In genomic region chr1:154442006-154442740, GRCh38 we compare ENCODE assay signal across 9 cellular contexts. TPM values are rescaled to one million over a fixed set of nuclear protein-coding genes. Genes with fewer than 3 reads are reported as not detected.
DNase-seq lines count a peak whose midpoint lies in the region; ATAC-seq and TF ChIP-seq lines count a peak whose summit lies in the region.
"Had no signal": no experiment of that assay in that cellular context is flagged by ENCODE, and none has a peak within 500 bp of the region (broad histone marks: within the 10 kb centered on the region; RNA-seq: fewer than 3 reads in every experiment).

No MANE protein-coding gene starts in this region.

- H2AK5ac ChIP-seq in mesendoderm (ENCODE audit: low read length), result no peak overlapping the region

- peak overlapping the region; percentile 44 for H3K56ac ChIP-seq in mesendoderm (ENCODE audit: low read length)

- H4K8ac ChIP-seq in mesendoderm (ENCODE audit: low read depth, low read length), result no peak overlapping the region

- H3K4me1 ChIP-seq in HUES48 (ENCODE audit: control insufficient read depth, insufficient read depth, low read length) (no peaks in the 10 kb centered on the region), mesendoderm (ENCODE audit: control insufficient read depth, low read depth, low read length) (peaks cover 5% of the 10 kb centered on the region)

- H2BK120ac ChIP-seq in mesendoderm (ENCODE audit: low read depth, low read length), result no peak overlapping the region

- H3K79me1 ChIP-seq in mesendoderm (ENCODE audit: low read length), result no peaks in the 10 kb centered on the region

- no peak overlapping the region for H3K23ac ChIP-seq in mesendoderm (ENCODE audit: low read length)

- H2BK5ac ChIP-seq in mesendoderm (ENCODE audit: low read length), result no peak overlapping the region

- peak overlapping the region; percentile 4 for H3K18ac ChIP-seq in mesendoderm (ENCODE audit: low read length)

- H3K9me3 ChIP-seq in HUES48 (ENCODE audit: control insufficient read depth, insufficient read depth, low read length), result no peaks in the 10 kb centered on the region

- H3K4ac ChIP-seq in mesendoderm (ENCODE audit: low read depth, low read length), result no peak overlapping the region

- TF ChIP-seq CTCF in C4-2B (conservative IDR thresholded peaks at IDR 0.05), result no peak
- TF ChIP-seq CTCF in GM13976 (IDR thresholded peaks at IDR 0.05; ENCODE audit: borderline replicate concordance, control extremely low read depth, extremely low read depth, insufficient read depth, missing control alignments), result no peak

- H3K27me3 ChIP-seq in HUES48 (ENCODE audit: control insufficient read depth, insufficient read depth, low read length), result no peaks in the 10 kb centered on the region
- no peaks in the 10 kb centered on the region for H3K27me3 ChIP-seq in mesendoderm (ENCODE audit: insufficient read depth, low read length, poor library complexity)

- H3K36me3 ChIP-seq in HUES48 (ENCODE audit: control insufficient read depth, insufficient read depth, low read length) (no peaks in the 10 kb centered on the region), mesendoderm (ENCODE audit: control insufficient read depth, insufficient read depth, low read length) (no peaks in the 10 kb centered on the region)

- H4K5ac ChIP-seq in mesendoderm (ENCODE audit: low read length), result no peak overlapping the region

- WGBS in mesendoderm (ENCODE audit: extremely low coverage, insufficient coverage, low lambda C conversion rate), result no CpG with 5 or more reads among the region's 13 CpGs

- no peak overlapping the region for H3K4me2 ChIP-seq in mesendoderm (ENCODE audit: low read length)

- H3K79me2 ChIP-seq in mesendoderm (ENCODE audit: control insufficient read depth, insufficient read depth, low read length), result no peaks in the 10 kb centered on the region

- H2BK15ac ChIP-seq in mesendoderm (replicated peaks; ENCODE audit: low read depth), result no peak overlapping the region

- H3K4me3 ChIP-seq in HUES48 (ENCODE audit: low read depth, low read length), result no peak overlapping the region
- no peak overlapping the region for H3K4me3 ChIP-seq in mesendoderm (ENCODE audit: low read length)

- ATAC-seq in HG03565 (IDR thresholded peaks at IDR 0.05; ENCODE audit: unreplicated experiment), result no peak

- DNase-seq in T47D (ENCODE audit: low read depth in 1 of 2, low spot score in 1 of 2) (peak; percentile 37 to 59), mesendoderm (peak; percentile 73), DMS79 (lab: John Stamatoyannopoulos, UW) (no peak), GM13976 (ENCODE audit: low spot score) (no peak)
- no peak for DNase-seq in central memory CD4-positive, alpha-beta T cell
- DNase-seq: SHP77 treated with DMSO at 0.1 percent for 48 hours had no signal

- H3K9ac ChIP-seq in HUES48 (ENCODE audit: low read depth, low read length), result no peak overlapping the region
- no peak overlapping the region for H3K9ac ChIP-seq in mesendoderm (ENCODE audit: low read length)

- in situ Hi-C loops in T47D (cut with HindIII; ENCODE audit: low pct_unique_long_range_greater_than_20kb, low sequenced_read_pairs), result no loop called here
- in situ Hi-C loops in GM13976 (cut with MboI; ENCODE audit: low sequenced_read_pairs, unreplicated experiment), result no loop called here

- peak overlapping the region; percentile 53; the same call in 1 of the 2 replicates for H3K27ac ChIP-seq in C4-2B
- peak overlapping the region; percentile 64 for H3K27ac ChIP-seq in HUES48 (ENCODE audit: low read depth, low read length)
- no peak overlapping the region for H3K27ac ChIP-seq in mesendoderm (ENCODE audit: low read depth, low read length)

RNA-seq across cellular contexts. Expression of gene IL6R, which starts 37.0 kb away (rescaled TPM):
- polyA plus RNA-seq in mesendoderm (2013, experiment 1 of 2), result 2.4 TPM
- polyA plus RNA-seq in mesendoderm (2013, experiment 2 of 2), result 3.6 TPM

RNA-seq across cellular contexts. Expression of gene TDRD10, which starts 59.8 kb away (rescaled TPM):
- 0.07 TPM for polyA plus RNA-seq in mesendoderm (2013, experiment 1 of 2)
- polyA plus RNA-seq in mesendoderm (2013, experiment 2 of 2), result 0.10 TPM

Comparison
In these comparisons a context has a peak if more than half of its experiments do, and no peak if none do; other contexts are left out.
1. DNase-seq: peak in T47D (2 of 2) and mesendoderm (single experiment); none in DMS79 (single experiment), central memory CD4-positive, alpha-beta T cell (single experiment) and GM13976 (single experiment).